8 cellular contexts compared by ENCODE assay signal in the genomic region with DNA sequence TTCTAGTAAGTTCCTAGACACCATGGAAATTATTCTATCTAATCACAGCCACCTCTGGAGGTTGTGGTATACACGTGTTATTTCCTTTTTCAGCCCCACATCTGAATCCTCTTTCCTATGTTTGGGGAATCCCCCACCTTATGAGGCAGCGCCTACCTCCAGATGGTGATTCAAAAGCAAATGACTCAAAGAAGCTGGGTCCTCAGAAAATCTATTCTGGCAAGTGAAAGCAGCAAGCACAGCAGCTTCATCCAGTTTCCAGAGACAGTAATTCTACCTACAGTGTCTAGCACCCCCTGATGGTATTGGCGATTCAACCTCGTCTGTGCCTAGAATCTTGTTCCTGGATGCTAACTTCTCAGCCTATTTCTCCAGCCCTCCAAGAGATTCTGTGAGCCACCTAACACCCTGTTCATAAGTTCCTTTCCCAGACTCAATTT. TPM values are rescaled to one million over a fixed set of nuclear protein-coding genes. Genes with fewer than 3 reads are reported as not detected.
DNase-seq lines count a peak whose midpoint lies in the region; ATAC-seq, FAIRE-seq and TF ChIP-seq lines count a peak whose summit lies in the region.

No MANE protein-coding gene starts in this region.

- H3K9me3 ChIP-seq in mammary epithelial cell (replicated peaks; ENCODE audit: insufficient read depth, low read length) (no peaks in the 10 kb centered on the region), lower lobe of right lung (no peaks in the 10 kb centered on the region)

- ATAC-seq in GM21360 (IDR thresholded peaks at IDR 0.05; ENCODE audit: unreplicated experiment): peak; percentile 88
- peak; percentile 74 for ATAC-seq in HG03571 (IDR thresholded peaks at IDR 0.05; ENCODE audit: unreplicated experiment)
- peak; percentile 61 to 62 for ATAC-seq in lower lobe of right lung

- no peak overlapping the region for H3K9ac ChIP-seq in mammary epithelial cell (ENCODE audit: insufficient read depth, low read length)

- CTCF ChIA-PET in mammary epithelial cell (lab: Charles Lee; ENCODE audit: low non-redundant PET): interaction anchor here (0.5 kb wide), 2 partner anchors 41 to 123 kb away, joined by 3 to 4 read pairs; no protein-coding TSS in a partner anchor

- H3K27ac ChIP-seq in mammary epithelial cell (ENCODE audit: insufficient read depth, low read depth, low read length) (no peak overlapping the region), lower lobe of right lung (no peak overlapping the region)

- H3K4me3 ChIP-seq in mammary epithelial cell (replicated peaks in 1 of 3; ENCODE audit: insufficient read depth in 1 of 3, low read depth in 2 of 3, low read length in 3 of 3): no peak overlapping the region
- H3K4me3 ChIP-seq in lower lobe of right lung: no peak overlapping the region

- TF ChIP-seq CTCF in mammary epithelial cell (conservative IDR thresholded peaks at IDR 0.05 in 1 of 2, IDR thresholded peaks at IDR 0.05 in 1 of 2; ENCODE audit: extremely low read depth in 1 of 2, insufficient read depth in 1 of 2, low read depth in 1 of 2, low read length in 2 of 2) (peak; percentile 33 to 70), lower lobe of right lung (IDR thresholded peaks at IDR 0.05) (peak; percentile 36)

- H3K4me1 ChIP-seq in mammary epithelial cell (ENCODE audit: insufficient read depth, low read length): peaks cover 13% of the 10 kb centered on the region
- no peaks in the 10 kb centered on the region for H3K4me1 ChIP-seq in lower lobe of right lung

- no peaks in the 10 kb centered on the region for H4K20me1 ChIP-seq in mammary epithelial cell (ENCODE audit: insufficient read depth, low read length)

- no peaks in the 10 kb centered on the region for H3K79me2 ChIP-seq in mammary epithelial cell (ENCODE audit: insufficient read depth, low read length)

- in situ Hi-C loops in mammary epithelial cell (cut with MboI; ENCODE audit: low sequenced_read_pairs in 2 of 2): no loop called here

- H3K4me2 ChIP-seq in mammary epithelial cell (ENCODE audit: insufficient read depth, low read depth, low read length): peak overlapping the region; percentile 45

- DNase-seq in GDM1 (lab: John Stamatoyannopoulos, UW) (peak; percentile 28), mammary epithelial cell (peak; percentile 88), lower lobe of right lung (no peak), NCI-H526 treated with DMSO at 0.1 percent for 48 hours (lab: John Stamatoyannopoulos, UW) (no peak)
- peak; percentile 56 for DNase-seq in stimulated activated CD8-positive, alpha-beta memory T cell treated with anti-CD3 and anti-CD28 coated beads, Interleukin-4, amount 100 ng/mL, for 48 hours

- 59% methylated on average over 4 of the region's 4 CpGs for whole genome bisulfite sequencing in mammary epithelial cell (ENCODE audit: low coverage, missing lambda C conversion rate)

- dilution Hi-C loops in mammary epithelial cell (cut with HindIII; ENCODE audit: low sequenced_read_pairs): no loop called here

- no TSS peak for BruUV-seq in mammary epithelial cell (replicated peaks; lab: Mats Ljungman, UMichigan)

- H3K36me3 ChIP-seq in mammary epithelial cell (ENCODE audit: insufficient read depth, low read length) (no peaks in the 10 kb centered on the region), lower lobe of right lung (no peaks in the 10 kb centered on the region)

- intact Hi-C loops in mammary epithelial cell (cut with micrococcal nuclease) (loop anchor here (1.0 to 5.0 kb wide), 3 partner anchors 123 to 143 kb away; no protein-coding TSS in a partner anchor), lower lobe of right lung (cut with DNase I) (no loop called here)

- no peaks in the 10 kb centered on the region for H3K27me3 ChIP-seq in mammary epithelial cell (ENCODE audit: insufficient read depth, low read length)
- H3K27me3 ChIP-seq in lower lobe of right lung (ENCODE audit: low read depth): no peaks in the 10 kb centered on the region

- no peak overlapping the region for H2AFZ ChIP-seq in mammary epithelial cell (ENCODE audit: low read depth, low read length)

- peak; percentile 59 for FAIRE-seq in TTC549 (lab: Jason Lieb, UNC)

RNA-seq across cellular contexts. Expression of gene STRBP, which starts 43.0 kb away (rescaled TPM):
- total RNA-seq in mammary epithelial cell: 10 to 100 TPM; 10.8 to 11.6 TPM
- 7.9 TPM for polyA plus RNA-seq in mammary epithelial cell
- polyA minus RNA-seq in mammary epithelial cell: 11.2 TPM
- total RNA-seq in lower lobe of right lung: 23.7 TPM

Comparison
In these comparisons a context has a peak if more than half of its experiments do, and no peak if none do; other contexts are left out.
1. DNase-seq: peak in GDM1 (single experiment), mammary epithelial cell (single experiment) and stimulated activated CD8-positive, alpha-beta memory T cell treated with anti-CD3 and anti-CD28 coated beads, Interleukin-4, amount 100 ng/mL, for 48 hours (single experiment); none in lower lobe of right lung (single experiment) and NCI-H526 treated with DMSO at 0.1 percent for 48 hours (single experiment).
2. Peak in every context shown above with its lines, with median percentiles within 50 percentile points of each other: ATAC-seq.